17 cellular contexts compared by ENCODE assay signal in the genomic region with DNA sequence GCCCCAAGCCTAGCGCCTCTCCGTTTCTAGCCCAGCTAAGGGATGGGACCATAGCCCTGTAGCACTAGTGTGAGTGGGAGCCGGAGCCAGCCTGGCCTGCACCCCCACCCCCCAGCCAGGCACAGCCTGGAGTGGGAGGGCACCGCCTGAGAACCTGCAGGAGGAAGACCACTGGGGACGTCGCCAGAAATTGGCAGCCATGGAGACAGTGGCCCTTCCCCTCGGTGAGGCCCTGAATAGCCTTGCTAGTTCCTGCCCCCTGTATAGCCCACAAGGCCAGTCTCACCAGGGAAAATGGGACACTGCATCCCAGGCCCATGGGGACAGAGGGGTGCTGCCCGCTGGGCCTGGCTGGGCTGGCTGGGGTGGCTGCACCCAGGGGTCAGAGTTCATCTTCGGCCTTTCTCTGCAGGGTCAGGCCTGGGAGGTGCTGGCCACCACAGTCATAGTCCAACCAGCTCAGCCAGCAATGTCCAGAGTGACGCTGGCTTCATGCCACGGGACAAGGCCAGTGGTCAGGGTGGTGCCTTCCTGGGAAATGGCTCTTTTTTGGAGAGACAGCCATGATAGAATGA. TPM values are rescaled to one million over a fixed set of nuclear protein-coding genes. Genes with fewer than 3 reads are reported as not detected.
DNase-seq lines count a peak whose midpoint lies in the region; ATAC-seq and TF ChIP-seq lines count a peak whose summit lies in the region.
"Had no signal": no experiment of that assay in that cellular context is flagged by ENCODE, and none has a peak within 500 bp of the region (broad histone marks: within the 10 kb centered on the region; RNA-seq: fewer than 3 reads in every experiment).

No MANE protein-coding gene starts in this region.

- DNase-seq in CD4-positive, alpha-beta T cell: no peak
- DNase-seq in OCI-LY7 (ENCODE audit: low spot score) (no peak), glutamatergic neuron (no peak), osteocyte (ENCODE audit: extremely low spot score, unreplicated experiment) (peak; percentile 73), HT-29 (ENCODE audit: low spot score) (no peak), AML-193 (lab: John Stamatoyannopoulos, UW) (no peak), occipital lobe (lab: John Stamatoyannopoulos, UW) (no peak)
- DNase-seq: activated gamma-delta T cell treated with Interleukin-2 at 50 U/mL for 16 hours; Calu3; effector CD4-positive, alpha-beta T cell; GOT3; NCI-H2171; stimulated activated naive B cell treated with anti-CD40 and anti-IgM and Interleukin-4, amounts not matched to agents 10 μg/mL and 1 μg/mL and 100 μg/mL, for 72 hours; T-helper 9 cell had no signal

- H3K36me3 ChIP-seq in OCI-LY7 (ENCODE audit: insufficient read depth, low read length): no peaks in the 10 kb centered on the region
- H3K36me3 ChIP-seq: gastroesophageal sphincter, transverse colon had no signal

- no peaks in the 10 kb centered on the region for H3K27me3 ChIP-seq in CD4-positive, alpha-beta T cell (ENCODE audit: control insufficient read depth, insufficient read depth, low read length)
- H3K27me3 ChIP-seq: transverse colon had no signal

- no peak overlapping the region for H3K27ac ChIP-seq in CD4-positive, alpha-beta T cell (ENCODE audit: low read depth, low read length)
- H3K27ac ChIP-seq in OCI-LY7 (ENCODE audit: low read depth, low read length, poor library complexity, severe bottlenecking): peak overlapping the region; percentile 87
- H3K27ac ChIP-seq: gastroesophageal sphincter, transverse colon had no signal

- peaks cover 97% of the 10 kb centered on the region for H3K4me1 ChIP-seq in OCI-LY7 (ENCODE audit: insufficient read depth, low read length, poor library complexity, severe bottlenecking)

- peaks cover 5% of the 10 kb centered on the region for H3K27me3 Mint-ChIP-seq in CD4-positive, alpha-beta T cell
- H3K27me3 Mint-ChIP-seq in glutamatergic neuron (ENCODE audit: unreplicated experiment): peaks cover 34% of the 10 kb centered on the region
- peaks cover 33% of the 10 kb centered on the region for H3K27me3 Mint-ChIP-seq in osteocyte (ENCODE audit: unreplicated experiment)

- H3K4me1 Mint-ChIP-seq in CD4-positive, alpha-beta T cell (ENCODE audit: low read depth): peaks cover 55% of the 10 kb centered on the region
- peaks cover 58% of the 10 kb centered on the region for H3K4me1 Mint-ChIP-seq in glutamatergic neuron (ENCODE audit: low read depth, unreplicated experiment)
- H3K4me1 Mint-ChIP-seq in osteocyte (ENCODE audit: unreplicated experiment): peaks cover 17% of the 10 kb centered on the region

- H3K9me3 Mint-ChIP-seq in CD4-positive, alpha-beta T cell: no peaks in the 10 kb centered on the region
- H3K9me3 Mint-ChIP-seq in glutamatergic neuron (ENCODE audit: unreplicated experiment) (peaks cover 30% of the 10 kb centered on the region), osteocyte (ENCODE audit: unreplicated experiment) (no peaks in the 10 kb centered on the region)
- H3K9me3 Mint-ChIP-seq: stimulated activated naive B cell treated with anti-CD40 and anti-IgM and Interleukin-4, amounts not matched to agents 10 μg/mL and 1 μg/mL and 100 μg/mL, for 72 hours had no signal

- H3K9me2 ChIP-seq in OCI-LY7 (ENCODE audit: insufficient read depth, low read length): no peaks in the 10 kb centered on the region

- peak overlapping the region; percentile 70; the same call in 1 of the 2 replicates for H2AFZ ChIP-seq in OCI-LY7 (ENCODE audit: low read length)

- peak overlapping the region; percentile 92 for H3K4me2 ChIP-seq in OCI-LY7 (ENCODE audit: low read length)

- ATAC-seq in CD4-positive, alpha-beta T cell (ENCODE audit: poor library complexity): no peak
- ATAC-seq in HG02798 (IDR thresholded peaks at IDR 0.05; ENCODE audit: poor library complexity, unreplicated experiment): no peak
- ATAC-seq: stimulated activated naive B cell treated with anti-CD40 and anti-IgM and Interleukin-4, amounts not matched to agents 10 μg/mL and 1 μg/mL and 100 μg/mL, for 72 hours had no signal

- H3K4me3 Mint-ChIP-seq in CD4-positive, alpha-beta T cell: no peak overlapping the region
- no peak overlapping the region for H3K4me3 Mint-ChIP-seq in glutamatergic neuron (ENCODE audit: unreplicated experiment)
- H3K4me3 Mint-ChIP-seq in osteocyte (ENCODE audit: unreplicated experiment): no peak overlapping the region
- H3K4me3 Mint-ChIP-seq: stimulated activated naive B cell treated with anti-CD40 and anti-IgM and Interleukin-4, amounts not matched to agents 10 μg/mL and 1 μg/mL and 100 μg/mL, for 72 hours had no signal

- no TSS peak for BruUV-seq in OCI-LY7 (replicated peaks; lab: Mats Ljungman, UMichigan)

- CTCF ChIA-PET in CD4-positive, alpha-beta T cell (lab: Charles Lee): no interaction called here
- CTCF ChIA-PET in OCI-LY7 (lab: Charles Lee; ENCODE audit: unreplicated experiment): interaction anchor here (0.6 to 1.3 kb wide), 6 partner anchors 10 to 131 kb away, joined by 3 to 6 read pairs (median 3); no protein-coding TSS in a partner anchor

- H3K4me3 ChIP-seq in OCI-LY7 (ENCODE audit: low read depth, low read length, poor library complexity, severe bottlenecking): no peak overlapping the region
- H3K4me3 ChIP-seq: gastroesophageal sphincter, transverse colon had no signal

- intact Hi-C loops in CD4-positive, alpha-beta T cell (cut with DNase I, micrococcal nuclease): loop anchor here (5.0 kb wide), 2 partner anchors 37 to 48 kb away; no protein-coding TSS in a partner anchor
- intact Hi-C loops in OCI-LY7 (cut with micrococcal nuclease; ENCODE audit: unreplicated experiment): no loop called here

- H3K27ac Mint-ChIP-seq in CD4-positive, alpha-beta T cell: peak overlapping the region; percentile 80
- H3K27ac Mint-ChIP-seq in glutamatergic neuron (ENCODE audit: unreplicated experiment) (peak overlapping the region; percentile 99), osteocyte (ENCODE audit: unreplicated experiment) (no peak overlapping the region)
- H3K27ac Mint-ChIP-seq: stimulated activated naive B cell treated with anti-CD40 and anti-IgM and Interleukin-4, amounts not matched to agents 10 μg/mL and 1 μg/mL and 100 μg/mL, for 72 hours had no signal

- no peaks in the 10 kb centered on the region for H3K36me3 Mint-ChIP-seq in CD4-positive, alpha-beta T cell (ENCODE audit: low read depth)
- no peaks in the 10 kb centered on the region for H3K36me3 Mint-ChIP-seq in glutamatergic neuron (ENCODE audit: unreplicated experiment)
- no peaks in the 10 kb centered on the region for H3K36me3 Mint-ChIP-seq in osteocyte (ENCODE audit: unreplicated experiment)
- H3K36me3 Mint-ChIP-seq: stimulated activated naive B cell treated with anti-CD40 and anti-IgM and Interleukin-4, amounts not matched to agents 10 μg/mL and 1 μg/mL and 100 μg/mL, for 72 hours had no signal

- TF ChIP-seq CTCF in CD4-positive, alpha-beta T cell (IDR thresholded peaks at IDR 0.05): no peak
- TF ChIP-seq CTCF in OCI-LY7 (conservative IDR thresholded peaks at IDR 0.05; ENCODE audit: low read length) (no peak), glutamatergic neuron (IDR thresholded peaks at IDR 0.05; ENCODE audit: partially characterized antibody, unreplicated experiment) (no peak), osteocyte (IDR thresholded peaks at IDR 0.05) (no peak)

- POLR2A ChIA-PET in CD4-positive, alpha-beta T cell (lab: Charles Lee): interaction anchor here (0.9 to 1.9 kb wide), 4 partner anchors 22 to 131 kb away, joined by 3 to 6 read pairs (median 6); partner anchors contain the start of gene KLF13
- POLR2A ChIA-PET in OCI-LY7 (lab: Charles Lee): interaction anchor here (0.6 to 2.5 kb wide), 8 partner anchors 12 to 297 kb away, joined by 3 to 8 read pairs (median 3); no protein-coding TSS in a partner anchor

- no peaks in the 10 kb centered on the region for H3K79me2 ChIP-seq in OCI-LY7 (ENCODE audit: insufficient read depth, low read depth, low read length)

- no peaks in the 10 kb centered on the region for H3K9me3 ChIP-seq in CD4-positive, alpha-beta T cell (ENCODE audit: control insufficient read depth, low read length)
- H3K9me3 ChIP-seq in OCI-LY7 (ENCODE audit: low read length): no peaks in the 10 kb centered on the region
- H3K9me3 ChIP-seq: gastroesophageal sphincter, transverse colon had no signal

- no peaks in the 10 kb centered on the region for H4K20me1 ChIP-seq in OCI-LY7 (ENCODE audit: insufficient read depth, low read length)

RNA-seq across cellular contexts. Expression of gene KLF13, which starts 22.5 kb away (rescaled TPM):
- 100 to 1,000 TPM; 284 to 308 TPM for total RNA-seq in CD4-positive, alpha-beta T cell
- 62.0 and 64.6 TPM in 2 replicates for total RNA-seq in OCI-LY7 (2014; rRNA removed; shearing (Covaris generic))
- total RNA-seq in OCI-LY7 (2022): 62.6 and 63.2 TPM in 2 replicates
- 141 TPM for total RNA-seq in glutamatergic neuron (ENCODE audit: unreplicated experiment)
- 54.5 and 57.7 TPM in 2 replicates for total RNA-seq in osteocyte
- total RNA-seq in HT-29 (2014; rRNA removed; shearing (Covaris generic)): 52.2 and 52.7 TPM in 2 replicates
- 47.9 TPM for total RNA-seq in occipital lobe
